1 cellular context compared by ENCODE assay signal in the genomic region with DNA sequence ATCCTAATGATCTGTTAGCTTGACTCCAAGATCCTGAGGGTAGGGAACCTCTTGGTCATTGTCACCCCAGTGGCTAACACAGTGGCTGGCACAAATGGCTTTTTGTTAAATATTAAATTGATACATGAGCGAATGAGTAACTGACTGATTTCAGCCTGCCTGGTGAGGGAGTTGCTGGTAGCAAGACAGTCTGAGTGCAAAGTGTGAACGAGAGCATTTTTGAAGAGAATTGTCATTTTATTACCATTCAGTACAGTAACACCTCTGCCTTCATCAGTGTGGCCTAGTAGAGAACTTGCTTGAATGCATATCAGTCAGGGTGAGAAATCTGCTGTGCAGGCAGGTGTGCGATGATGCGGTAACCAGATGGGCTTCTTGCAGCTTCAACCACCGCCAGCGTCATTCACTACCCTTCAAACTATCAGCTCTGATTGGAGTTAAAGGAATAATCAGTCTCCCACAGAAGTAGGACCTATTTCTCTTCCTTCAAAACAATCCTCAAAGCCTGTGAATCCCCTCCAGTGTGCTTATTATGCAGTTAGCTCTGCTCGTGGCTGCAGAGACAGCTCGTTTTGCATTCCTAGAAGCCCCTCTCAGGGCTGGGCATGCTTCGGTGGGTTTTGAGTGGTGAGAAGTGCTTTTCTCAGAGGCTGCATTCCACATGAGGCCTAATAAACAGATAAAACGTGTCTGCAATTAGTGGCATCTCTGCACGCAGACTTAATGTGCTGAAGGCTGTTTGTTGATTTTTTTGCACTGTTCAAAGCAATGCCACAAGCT.
TF ChIP-seq lines count a peak whose summit lies in the region.

No MANE protein-coding gene starts in this region.

TF ChIP-seq in neural cell, 6 proteins besides CTCF, POLR2A, EP300 and RAD21 (continued from another document):
- TF ChIP-seq, protein P1, sequence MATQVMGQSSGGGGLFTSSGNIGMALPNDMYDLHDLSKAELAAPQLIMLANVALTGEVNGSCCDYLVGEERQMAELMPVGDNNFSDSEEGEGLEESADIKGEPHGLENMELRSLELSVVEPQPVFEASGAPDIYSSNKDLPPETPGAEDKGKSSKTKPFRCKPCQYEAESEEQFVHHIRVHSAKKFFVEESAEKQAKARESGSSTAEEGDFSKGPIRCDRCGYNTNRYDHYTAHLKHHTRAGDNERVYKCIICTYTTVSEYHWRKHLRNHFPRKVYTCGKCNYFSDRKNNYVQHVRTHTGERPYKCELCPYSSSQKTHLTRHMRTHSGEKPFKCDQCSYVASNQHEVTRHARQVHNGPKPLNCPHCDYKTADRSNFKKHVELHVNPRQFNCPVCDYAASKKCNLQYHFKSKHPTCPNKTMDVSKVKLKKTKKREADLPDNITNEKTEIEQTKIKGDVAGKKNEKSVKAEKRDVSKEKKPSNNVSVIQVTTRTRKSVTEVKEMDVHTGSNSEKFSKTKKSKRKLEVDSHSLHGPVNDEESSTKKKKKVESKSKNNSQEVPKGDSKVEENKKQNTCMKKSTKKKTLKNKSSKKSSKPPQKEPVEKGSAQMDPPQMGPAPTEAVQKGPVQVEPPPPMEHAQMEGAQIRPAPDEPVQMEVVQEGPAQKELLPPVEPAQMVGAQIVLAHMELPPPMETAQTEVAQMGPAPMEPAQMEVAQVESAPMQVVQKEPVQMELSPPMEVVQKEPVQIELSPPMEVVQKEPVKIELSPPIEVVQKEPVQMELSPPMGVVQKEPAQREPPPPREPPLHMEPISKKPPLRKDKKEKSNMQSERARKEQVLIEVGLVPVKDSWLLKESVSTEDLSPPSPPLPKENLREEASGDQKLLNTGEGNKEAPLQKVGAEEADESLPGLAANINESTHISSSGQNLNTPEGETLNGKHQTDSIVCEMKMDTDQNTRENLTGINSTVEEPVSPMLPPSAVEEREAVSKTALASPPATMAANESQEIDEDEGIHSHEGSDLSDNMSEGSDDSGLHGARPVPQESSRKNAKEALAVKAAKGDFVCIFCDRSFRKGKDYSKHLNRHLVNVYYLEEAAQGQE (IDR thresholded peaks at IDR 0.05; ENCODE audit: borderline replicate concordance), result no peak
